15 cellular contexts compared by ENCODE assay signal in the genomic region with DNA sequence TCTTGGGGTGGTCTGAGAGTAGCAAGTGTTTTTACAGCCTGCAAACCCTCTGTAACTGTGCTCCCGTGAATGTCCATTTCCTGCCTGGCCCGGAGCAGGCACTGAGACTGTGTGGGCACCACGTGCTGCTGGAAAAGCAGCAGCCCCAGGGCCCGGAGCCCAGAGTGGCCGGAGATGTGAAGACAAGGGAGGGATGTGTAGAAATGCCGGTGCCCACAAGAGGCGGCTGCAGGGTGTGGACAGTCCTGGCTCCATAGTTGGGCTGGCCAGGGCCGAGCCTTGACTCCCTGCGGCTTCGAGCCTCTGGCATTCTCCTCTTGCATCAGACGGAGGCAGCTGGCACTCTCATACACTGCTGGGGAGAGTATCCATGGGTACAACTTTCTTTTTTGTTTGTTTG. TPM values are rescaled to one million over a fixed set of nuclear protein-coding genes. Genes with fewer than 3 reads are reported as not detected.
A peak's percentile ranks its signal among the peaks of the same experiment; 100 is the strongest.
DNase-seq lines count a peak whose midpoint lies in the region; ATAC-seq and TF ChIP-seq lines count a peak whose summit lies in the region.
"Had no signal": no experiment of that assay in that cellular context is flagged by ENCODE, and none has a peak within 500 bp of the region (broad histone marks: within the 10 kb centered on the region; RNA-seq: fewer than 3 reads in every experiment).

No MANE protein-coding gene starts in this region.

- TF ChIP-seq CTCF in H9 (conservative IDR thresholded peaks at IDR 0.05) = no peak
- TF ChIP-seq CTCF in tibial nerve (IDR thresholded peaks at IDR 0.05) = no peak

- no peaks in the 10 kb centered on the region for H3K9me3 Mint-ChIP-seq in H9
- no peaks in the 10 kb centered on the region for H3K9me3 Mint-ChIP-seq in naive thymus-derived CD8-positive, alpha-beta T cell
- H3K9me3 Mint-ChIP-seq: immature natural killer cell had no signal

- H4K5ac ChIP-seq in H9 (ENCODE audit: insufficient read length, low read depth, low read length) = no peak overlapping the region

- no peak overlapping the region for H3K4me3 Mint-ChIP-seq in H9
- H3K4me3 Mint-ChIP-seq in naive thymus-derived CD8-positive, alpha-beta T cell = no peak overlapping the region
- H3K4me3 Mint-ChIP-seq: CD4-positive, CD25-positive, alpha-beta regulatory T cell had no signal

- H3K79me2 ChIP-seq in H9 (ENCODE audit: insufficient read depth, low read length) = no peaks in the 10 kb centered on the region

- no peak overlapping the region; a peak in 1 of 7 replicates for H3K27ac Mint-ChIP-seq in H9
- H3K27ac Mint-ChIP-seq in naive thymus-derived CD8-positive, alpha-beta T cell = no peak overlapping the region

- no peaks in the 10 kb centered on the region for H3K36me3 Mint-ChIP-seq in H9 (ENCODE audit: insufficient read depth in 1 of 3, low read depth in 3 of 3)
- no peaks in the 10 kb centered on the region for H3K36me3 Mint-ChIP-seq in naive thymus-derived CD8-positive, alpha-beta T cell
- H3K36me3 Mint-ChIP-seq: CD4-positive, CD25-positive, alpha-beta regulatory T cell; immature natural killer cell had no signal

- no peak overlapping the region for H2BK5ac ChIP-seq in H9 (ENCODE audit: insufficient read length, low read length)

- no peaks in the 10 kb centered on the region for H3K23me2 ChIP-seq in H9 (ENCODE audit: insufficient read length, low read depth, low read length, poor library complexity, severe bottlenecking)

- no peaks in the 10 kb centered on the region for H3K4me1 ChIP-seq in H9 (ENCODE audit: insufficient read depth, low read length)
- H3K4me1 ChIP-seq in tibial nerve = peaks cover 0 to 16% (median 2%) of the 10 kb centered on the region in 4 donors
- H3K4me1 ChIP-seq: gastroesophageal sphincter, SJSA1 had no signal

- no peaks in the 10 kb centered on the region for H4K20me1 ChIP-seq in H9 (ENCODE audit: control insufficient read depth, insufficient read depth, insufficient read length)

- no peak overlapping the region for H2AFZ ChIP-seq in H9 (ENCODE audit: low read length)

- H3K14ac ChIP-seq in H9 (ENCODE audit: insufficient read depth, low read length) = no peak overlapping the region

- H2BK20ac ChIP-seq in H9 (ENCODE audit: low read depth, low read length, poor library complexity, severe bottlenecking) = no peak overlapping the region

- no peak for ATAC-seq in HG02588 (IDR thresholded peaks at IDR 0.05; ENCODE audit: unreplicated experiment)
- no peak for ATAC-seq in naive thymus-derived CD8-positive, alpha-beta T cell
- ATAC-seq: gastroesophageal sphincter had no signal

- H3K4me2 ChIP-seq in H9 (ENCODE audit: insufficient read depth, insufficient read length, low read length) = no peak overlapping the region

- no peak overlapping the region for H3K56ac ChIP-seq in H9 (ENCODE audit: insufficient read length, low read depth, low read length)

- H3K36me3 ChIP-seq in tibial nerve = no peaks in the 10 kb centered on the region
- H3K36me3 ChIP-seq: gastroesophageal sphincter, SJSA1 had no signal

- DNase-seq in H9 = no peak
- peak; percentile 31 for DNase-seq in astrocyte of the hippocampus (ENCODE audit: low read depth, low spot score)
- DNase-seq in hippocampal formation (lab: John Stamatoyannopoulos, UW) = peak; percentile 74 to 82
- DNase-seq in stromal cell of bone marrow (ENCODE audit: low read depth) = peak; percentile 29
- DNase-seq in tibial nerve (ENCODE audit: low spot score in 2 of 2) = no peak
- no peak for DNase-seq in DMS79 (lab: John Stamatoyannopoulos, UW)
- DNase-seq in naive thymus-derived CD8-positive, alpha-beta T cell = no peak
- DNase-seq: activated CD4-positive, alpha-beta T cell treated with anti-CD3 and anti-CD28 coated beads, Interleukin-2, amount 50 U/mL, for 4 hours; CD4-positive, CD25-positive, alpha-beta regulatory T cell; immature natural killer cell; NCI-H2171; stimulated activated CD4-positive, alpha-beta T cell treated with anti-CD3 and anti-CD28 coated beads, Interleukin-4, amount 100 ng/mL, for 1 hour had no signal

- no peak overlapping the region for H3K4me3 ChIP-seq in tibial nerve
- H3K4me3 ChIP-seq: gastroesophageal sphincter, SJSA1 had no signal

- POLR2A ChIA-PET in naive thymus-derived CD8-positive, alpha-beta T cell (lab: Charles Lee) = no interaction called here

- no peak for TF ChIP-seq EP300 in tibial nerve (IDR thresholded peaks at IDR 0.05)

- no peaks in the 10 kb centered on the region for H3K9me3 ChIP-seq in H9 (ENCODE audit: control insufficient read depth, low read depth, low read length)
- H3K9me3 ChIP-seq in tibial nerve = no peaks in the 10 kb centered on the region
- H3K9me3 ChIP-seq: gastroesophageal sphincter, SJSA1 had no signal

- H2BK12ac ChIP-seq in H9 (ENCODE audit: insufficient read length, low read depth, low read length) = no peak overlapping the region

- TF ChIP-seq POLR2A in tibial nerve (IDR thresholded peaks at IDR 0.05) = no peak

- no peak overlapping the region for H3K23ac ChIP-seq in H9 (ENCODE audit: insufficient read length, low read depth, low read length)

- H3K9ac ChIP-seq in H9 (ENCODE audit: extremely low read depth, insufficient read length, low read length) = no peak overlapping the region

- H3T11ph ChIP-seq in H9 (ENCODE audit: low read length) = no peak overlapping the region

- H3K18ac ChIP-seq in H9 (ENCODE audit: insufficient read length, low read depth, low read length) = peak overlapping the region; percentile 34

- H3K27me3 Mint-ChIP-seq in H9 (ENCODE audit: low read depth) = no peaks in the 10 kb centered on the region
- H3K27me3 Mint-ChIP-seq in naive thymus-derived CD8-positive, alpha-beta T cell = peaks cover 0 to 7% (median 0%) of the 10 kb centered on the region in 5 donors
- H3K27me3 Mint-ChIP-seq: CD4-positive, CD25-positive, alpha-beta regulatory T cell had no signal

- no peak overlapping the region for H2AK5ac ChIP-seq in H9 (ENCODE audit: insufficient read length, low read length)

- H3K79me1 ChIP-seq in H9 (ENCODE audit: insufficient read depth, low read depth, low read length, poor library complexity, severe bottlenecking) = no peaks in the 10 kb centered on the region

- H3K27me3 ChIP-seq in H9 (ENCODE audit: insufficient read depth, low read length) = no peaks in the 10 kb centered on the region
- no peaks in the 10 kb centered on the region for H3K27me3 ChIP-seq in tibial nerve
- H3K27me3 ChIP-seq: SJSA1 had no signal

- no peak overlapping the region for H3K4ac ChIP-seq in H9 (ENCODE audit: low read depth, low read length)

- H2BK15ac ChIP-seq in H9 (ENCODE audit: low read depth, low read length) = no peak overlapping the region

- H3K4me1 Mint-ChIP-seq in H9 = 0 out of 4 replicates have a peak, but pooled peaks cover 0 to 5% of the 10 kb centered on the region in 2 experiments
- peaks cover 0 to 5% (median 0%) of the 10 kb centered on the region in 4 donors for H3K4me1 Mint-ChIP-seq in naive thymus-derived CD8-positive, alpha-beta T cell
- H3K4me1 Mint-ChIP-seq: CD4-positive, CD25-positive, alpha-beta regulatory T cell had no signal

- no CpG with 5 or more reads among the region's 11 CpGs for WGBS in H9 (ENCODE audit: extremely low coverage, insufficient read length, low lambda C conversion rate)
- WGBS in tibial nerve, 2 donors = 42 to 44% methylated on average over 11 of the region's 11 CpGs

- H2BK120ac ChIP-seq in H9 (ENCODE audit: low read depth, low read length, poor library complexity, severe bottlenecking) = no peak overlapping the region

- no peak overlapping the region for H4K91ac ChIP-seq in H9 (ENCODE audit: insufficient read length, low read depth, low read length)

- no peak overlapping the region for H3K27ac ChIP-seq in H9 (ENCODE audit: insufficient read length, low read depth, low read length)
- peak overlapping the region in 2 of 4 donors; percentile 4 to 12 for H3K27ac ChIP-seq in tibial nerve
- H3K27ac ChIP-seq: gastroesophageal sphincter, SJSA1 had no signal

- no peak overlapping the region for H4K8ac ChIP-seq in H9 (replicated peaks; ENCODE audit: insufficient read length, low read depth, low read length)

RNA-seq across cellular contexts. Expression of gene GFPT2, which starts 13.2 kb away (rescaled TPM):
- total RNA-seq in H9 (2021) (85.0 and 89.8 TPM in 2 replicates), tibial nerve (10 to 100 TPM; 36.1 to 64.5 (median 49.2) TPM)
- 1 to 10 TPM in 1 of 2 experiments, under 1 TPM in 1; 0.52 to 2.9 TPM for total RNA-seq in naive thymus-derived CD8-positive, alpha-beta T cell
- 1 to 10 TPM in 1 of 3 donors, not detected in 2; 2.0 TPM for polyA plus RNA-seq in naive thymus-derived CD8-positive, alpha-beta T cell
- total RNA-seq: CD4-positive, CD25-positive, alpha-beta regulatory T cell had no signal
- polyA plus RNA-seq: immature natural killer cell had no signal

Comparison
In these comparisons a context has a peak if more than half of its experiments do, and no peak if none do; other contexts are left out.
1. DNase-seq: peak in astrocyte of the hippocampus (single experiment), hippocampal formation (2 of 2) and stromal cell of bone marrow (single experiment); none in H9 (single experiment), tibial nerve (0 of 2), DMS79 (single experiment) and naive thymus-derived CD8-positive, alpha-beta T cell (0 of 10).
2. RNA of gene GFPT2, which starts 13.2 kb away (total RNA-seq): 85.0 to 89.8 TPM in H9 and 36.1 to 64.5 TPM in tibial nerve; 0.52 to 2.9 TPM in naive thymus-derived CD8-positive, alpha-beta T cell; every median in the first group is over 4 times any median in the second.